8 cellular contexts compared by ENCODE assay signal in genomic region chr11:43852057-43852636, GRCh38. TPM values are rescaled to one million over a fixed set of nuclear protein-coding genes. Genes with fewer than 3 reads are reported as not detected.
A peak's percentile ranks its signal among the peaks of the same experiment; 100 is the strongest.
DNase-seq lines count a peak whose midpoint lies in the region; ATAC-seq and TF ChIP-seq lines count a peak whose summit lies in the region.

No MANE protein-coding gene starts in this region.

- CTCF ChIA-PET in A673 (lab: Charles Lee): interaction anchor here (0.6 to 1.5 kb wide), 18 partner anchors 8 to 433 kb away, joined by 3 to 19 read pairs (median 4); partner anchors contain the start of gene HSD17B12

- no peaks in the 10 kb centered on the region for H3K9me3 ChIP-seq in A673 (ENCODE audit: low read depth, low read length, poor library complexity, severe bottlenecking)

- peak; percentile 92 for DNase-seq in A673 (ENCODE audit: low spot score)
- peak; percentile 81 for DNase-seq in NCI-H2227 (lab: John Stamatoyannopoulos, UW; ENCODE audit: unreplicated experiment)
- DNase-seq in activated CD4-positive, alpha-beta T cell treated with anti-CD3 and anti-CD28 coated beads for 4 hours: peak; percentile 24 to 63
- DNase-seq in dedifferentiated amniotic fluid mesenchymal stem cell (ENCODE audit: extremely low spot score): peak; percentile 72
- peak; percentile 73 for DNase-seq in medulla oblongata (ENCODE audit: extremely low spot score)
- DNase-seq in stimulated activated CD8-positive, alpha-beta memory T cell treated with anti-CD3 and anti-CD28 coated beads, Interleukin-4, amount 100 ng/mL, for 4 hours (ENCODE audit: low read depth in 2 of 2, low spot score in 1 of 2): peak; percentile 27 to 31

- no peak overlapping the region for H3K4me3 ChIP-seq in A673 (ENCODE audit: low read depth, low read length, poor library complexity, severe bottlenecking)

- no peaks in the 10 kb centered on the region for H3K4me1 ChIP-seq in A673 (ENCODE audit: insufficient read depth, low read length, poor library complexity, severe bottlenecking)

- H3K27me3 ChIP-seq in A673 (replicated peaks; ENCODE audit: insufficient read depth, low read depth, low read length, poor library complexity): no peaks in the 10 kb centered on the region

- BruUV-seq in A673 (replicated peaks; lab: Mats Ljungman, UMichigan): no TSS peak

- peak; percentile 61 for ATAC-seq in HG02938 (IDR thresholded peaks at IDR 0.05; ENCODE audit: unreplicated experiment)

- peaks cover 32% of the 10 kb centered on the region for H3K36me3 ChIP-seq in A673 (ENCODE audit: insufficient read depth, low read length, poor library complexity, severe bottlenecking)

- no peak overlapping the region for H3K27ac ChIP-seq in A673 (ENCODE audit: low read depth, low read length, poor library complexity, severe bottlenecking)

- TF ChIP-seq CTCF in A673 (conservative IDR thresholded peaks at IDR 0.05; ENCODE audit: low read depth, low read length) (peak; percentile 100), GM12874 (IDR thresholded peaks at IDR 0.05; ENCODE audit: insufficient read depth, low read depth, low read length) (peak; percentile 62)

- POLR2A ChIA-PET in A673 (lab: Charles Lee; ENCODE audit: low non-redundant PET): no interaction called here

- intact Hi-C loops in A673 (cut with micrococcal nuclease; ENCODE audit: unreplicated experiment): loop anchor here (1.0 to 5.0 kb wide), 3 partner anchors 279 to 350 kb away; no protein-coding TSS in a partner anchor

RNA-seq across cellular contexts. Expression of gene ALKBH3, which starts 28.5 kb away (rescaled TPM):
- total RNA-seq in A673 (2021): 94.4 and 96.6 TPM in 2 replicates

Comparison
In these comparisons a context has a peak if more than half of its experiments do, and no peak if none do; other contexts are left out.
1. DNase-seq: peak in every context shown above with its lines; median percentile 92 in A673; 81 in NCI-H2227; 73 in medulla oblongata; 72 in dedifferentiated amniotic fluid mesenchymal stem cell; 44 in activated CD4-positive, alpha-beta T cell treated with anti-CD3 and anti-CD28 coated beads for 4 hours; 29 in stimulated activated CD8-positive, alpha-beta memory T cell treated with anti-CD3 and anti-CD28 coated beads, Interleukin-4, amount 100 ng/mL, for 4 hours.